ENCODE assay signal across 22 cellular contexts in the genomic region with DNA sequence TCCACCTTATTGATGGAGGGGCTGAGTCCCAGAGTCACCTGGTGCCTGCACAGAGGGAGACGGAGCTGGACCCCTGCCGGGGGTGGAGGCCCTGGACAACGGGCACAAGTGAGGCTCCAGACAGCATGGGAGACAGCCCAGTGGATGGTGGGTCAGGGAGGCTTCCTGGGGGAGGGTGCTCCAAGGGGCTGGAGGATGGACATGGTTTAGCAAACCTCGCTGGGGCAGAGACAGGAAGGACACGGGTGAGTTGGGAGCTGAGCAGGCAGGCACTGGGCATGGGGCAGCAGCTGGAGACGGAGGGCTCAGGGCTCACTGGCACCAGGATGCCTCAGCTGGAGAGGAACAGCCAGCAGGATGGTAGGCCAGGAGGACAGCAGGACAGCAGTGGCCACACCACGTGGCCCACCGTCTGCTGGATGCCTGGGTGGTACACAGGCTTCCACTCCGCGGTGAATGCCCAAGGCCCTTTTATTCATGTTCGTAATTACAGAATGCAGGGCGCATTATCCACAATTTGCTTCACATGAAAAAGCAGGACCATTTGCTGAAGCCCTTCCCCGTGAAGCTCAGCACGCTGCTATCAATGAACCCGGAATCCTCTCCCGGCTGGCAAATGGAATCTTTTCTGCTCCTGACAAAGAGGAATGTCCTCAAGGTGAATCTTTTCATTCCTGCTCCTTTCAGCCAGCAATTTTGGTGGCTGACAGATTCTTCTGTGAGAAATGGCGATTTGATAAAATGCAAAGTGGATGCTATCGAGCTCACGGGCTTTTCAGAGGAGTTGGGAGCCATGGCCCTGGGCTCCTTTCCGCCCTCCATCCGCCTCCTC.
A peak's percentile ranks its signal among the peaks of the same experiment; 100 is the strongest.
DNase-seq lines count a peak whose midpoint lies in the region; ATAC-seq, FAIRE-seq and TF ChIP-seq lines count a peak whose summit lies in the region.
"Had no signal": no experiment of that assay in that cellular context is flagged by ENCODE, and none has a peak within 500 bp of the region (broad histone marks: within the 10 kb centered on the region; RNA-seq: fewer than 3 reads in every experiment).

No MANE protein-coding gene starts in this region.

- WGBS in H1 (ENCODE audit: extremely low coverage in 1 of 2, insufficient coverage in 1 of 2, insufficient read length in 1 of 2, insufficient replicate concordance in 2 of 2, low coverage in 1 of 2, low lambda C conversion rate in 2 of 2, missing lambda C conversion rate in 1 of 2), 2 experiments = 92% methylated on average over 21 of the region's 21 CpGs; no CpG with 5 or more reads in 1 of the 2 experiments

- H3K4me1 ChIP-seq in H1 (replicated peaks in 1 of 4; ENCODE audit: control insufficient read depth in 3 of 4, insufficient read depth in 4 of 4, low read length in 3 of 4) = peaks cover 0 to 18% (median 10%) of the 10 kb centered on the region in 4 experiments; a peak in 6 of 7 replicates

- H2AK5ac ChIP-seq in H1 (ENCODE audit: low read depth, low read length) = no peak overlapping the region

- no peaks in the 10 kb centered on the region for H3K9me3 ChIP-seq in H1 (ENCODE audit: insufficient read depth in 2 of 2, low read depth in 1 of 2, low read length in 1 of 2)
- H3K9me3 ChIP-seq: ovary had no signal

- no peak overlapping the region for H3K4me3 ChIP-seq in H1 (ENCODE audit: extremely low read depth in 1 of 4, insufficient read depth in 2 of 4, low read depth in 3 of 4, low read length in 4 of 4)
- H3K4me3 ChIP-seq: gastroesophageal sphincter, ovary had no signal

- no peaks in the 10 kb centered on the region for H3K79me2 ChIP-seq in H1 (ENCODE audit: control insufficient read depth in 1 of 2, insufficient read depth in 2 of 2, low read length in 2 of 2)

- TF ChIP-seq CTCF in H1 (IDR thresholded peaks at IDR 0.05; ENCODE audit: control extremely low read depth in 1 of 3, insufficient read depth in 1 of 3, low read depth in 1 of 3, low read length in 3 of 3) = no peak

- H4K91ac ChIP-seq in H1 (replicated peaks; ENCODE audit: insufficient read length, low read length) = no peak overlapping the region

- peaks cover 0 to 3% of the 10 kb centered on the region in 2 experiments for H4K20me1 ChIP-seq in H1 (replicated peaks in 1 of 2; ENCODE audit: control insufficient read depth in 1 of 2, insufficient read depth in 2 of 2, low read length in 2 of 2)

- no peak overlapping the region for H3K27ac ChIP-seq in H1 (ENCODE audit: low read depth, low read length)
- H3K27ac ChIP-seq: gastroesophageal sphincter, ovary had no signal

- POLR2A ChIA-PET in H1 (lab: Charles Lee; ENCODE audit: partially characterized antibody) = no interaction called here

- CTCF ChIA-PET in H1 (lab: Charles Lee; ENCODE audit: partially characterized antibody) = interaction anchor here (0.8 to 4.0 kb wide), 6 partner anchors 15 to 250 kb away, joined by 3 to 17 read pairs (median 4); no protein-coding TSS in a partner anchor

- no peak overlapping the region for H2BK5ac ChIP-seq in H1 (ENCODE audit: low read depth, low read length)

- intact Hi-C loops in Right ventricle myocardium inferior (cut with DNase I) (no loop called here), left cardiac atrium (cut with DNase I) (no loop called here), posterior vena cava (cut with DNase I) (no loop called here)

- no peak overlapping the region for H2BK20ac ChIP-seq in H1 (ENCODE audit: low read length)

- 0 out of 2 replicates have a peak overlapping the region, but pooled peaks have one; percentile 29 for H2BK15ac ChIP-seq in H1 (ENCODE audit: low read length)

- no peak overlapping the region for H3K14ac ChIP-seq in H1 (ENCODE audit: insufficient read length)

- peak overlapping the region; percentile 32; the same call in 1 of the 2 replicates for H3K18ac ChIP-seq in H1 (ENCODE audit: extremely low read depth, low read length)

- DNase-seq in Right ventricle myocardium inferior (ENCODE audit: missing footprints) (peak; percentile 28), left cardiac atrium (no peak), H1 (ENCODE audit: low read depth in 1 of 2, low spot score in 2 of 2) (peak in 1 of 2 experiments; percentile 27), posterior vena cava (ENCODE audit: low spot score) (peak; percentile 58), NCI-H774 (lab: John Stamatoyannopoulos, UW) (no peak), Kasumi-1 (lab: John Stamatoyannopoulos, UW) (no peak), NCI-H128 (lab: John Stamatoyannopoulos, UW; ENCODE audit: unreplicated experiment) (no peak), DMS153 (lab: John Stamatoyannopoulos, UW) (no peak)
- DNase-seq: CD4-positive, CD25-positive, alpha-beta regulatory T cell; DMS 273 treated with DMSO at 0.1 percent for 48 hours; effector memory CD4-positive, alpha-beta T cell; HCEC 1CT; KG1; NCI-H1694 treated with DMSO at 0.1 percent for 48 hours; NCI-H526 treated with DMSO at 0.1 percent for 48 hours had no signal

- TF ChIP-seq POLR2A in H1 (IDR thresholded peaks at IDR 0.05; ENCODE audit: control extremely low read depth in 1 of 2, low read depth in 2 of 2, low read length in 2 of 2) = no peak

- no peak for FAIRE-seq in H1 (lab: Jason Lieb, UNC)
- FAIRE-seq: G401.6, GM18507, keratinocyte, urothelium cell line had no signal

- peak overlapping the region; percentile 90; the same call in 1 of the 2 replicates for H2BK12ac ChIP-seq in H1 (ENCODE audit: low read depth, low read length)

- H4K8ac ChIP-seq in H1 (ENCODE audit: extremely low read depth, insufficient read depth, low read length) = peak overlapping the region; percentile 31; the same call in 1 of the 2 replicates

- no peak for TF ChIP-seq EP300 in H1 (IDR thresholded peaks at IDR 0.05; ENCODE audit: borderline replicate concordance in 1 of 2, low read depth in 2 of 2, low read length in 2 of 2)

- H3K36me3 ChIP-seq in H1 (ENCODE audit: control insufficient read depth in 2 of 4, insufficient read depth in 4 of 4, low read length in 3 of 4) = no peaks in the 10 kb centered on the region
- H3K36me3 ChIP-seq: gastroesophageal sphincter, ovary had no signal

- ATAC-seq in Right ventricle myocardium inferior (no peak), left cardiac atrium (no peak)
- ATAC-seq: gastroesophageal sphincter, right cardiac atrium had no signal

- no peaks in the 10 kb centered on the region for H3K79me1 ChIP-seq in H1 (ENCODE audit: low read depth, low read length)

- no peak overlapping the region for H2AFZ ChIP-seq in H1 (ENCODE audit: low read length)

- no peak for TF ChIP-seq RAD21 in H1 (IDR thresholded peaks at IDR 0.05 in 1 of 2, conservative IDR thresholded peaks at IDR 0.05 in 1 of 2; ENCODE audit: low read depth in 2 of 2, low read length in 2 of 2)

- no peak overlapping the region for H3K4ac ChIP-seq in H1 (replicated peaks; ENCODE audit: insufficient read length, low read depth, low read length)

- H4K5ac ChIP-seq in H1 (ENCODE audit: insufficient read length, low read depth, low read length) = no peak overlapping the region

- no peak overlapping the region for H2BK120ac ChIP-seq in H1 (replicated peaks; ENCODE audit: low read depth, low read length)

- H3K4me2 ChIP-seq in H1 (ENCODE audit: insufficient read depth in 1 of 2, low read depth in 2 of 2, low read length in 2 of 2) = no peak overlapping the region

- H3K9ac ChIP-seq in H1 (replicated peaks in 1 of 4; ENCODE audit: extremely low read depth in 1 of 4, low read depth in 3 of 4, low read length in 3 of 4) = no peak overlapping the region

- no peak overlapping the region for H3K56ac ChIP-seq in H1 (replicated peaks; ENCODE audit: insufficient read length, low read depth, low read length)

- peaks cover 6% of the 10 kb centered on the region; the same call in 1 of the 2 replicates for H3K23me2 ChIP-seq in H1 (ENCODE audit: low read depth, low read length)

- H3K27me3 ChIP-seq in H1 (replicated peaks in 1 of 4; ENCODE audit: control insufficient read depth in 3 of 4, extremely low read depth in 1 of 4, insufficient read depth in 3 of 4, low read length in 3 of 4) = no peaks in the 10 kb centered on the region
- H3K27me3 ChIP-seq: ovary had no signal

- no peak overlapping the region for H3K23ac ChIP-seq in H1 (ENCODE audit: insufficient read length)

TF ChIP-seq in H1, 55 proteins besides CTCF, POLR2A, EP300 and RAD21:
- TF ChIP-seq POU5F1 (IDR thresholded peaks at IDR 0.05; ENCODE audit: low read depth, low read length) (no peak), CBX8 (IDR thresholded peaks at IDR 0.05; ENCODE audit: borderline replicate concordance, low read depth, low read length) (no peak), TEAD4 (IDR thresholded peaks at IDR 0.05; ENCODE audit: low read depth, low read length) (no peak)

Comparison
In these comparisons a context has a peak if more than half of its experiments do, and no peak if none do; other contexts are left out.
1. DNase-seq: peak in Right ventricle myocardium inferior (single experiment) and posterior vena cava (single experiment); none in left cardiac atrium (single experiment), NCI-H774 (single experiment), Kasumi-1 (0 of 2), NCI-H128 (single experiment) and DMS153 (single experiment).